Comparison of ENCODE assay signal across 8 cellular contexts in genomic region chr6:31861919-31862343, GRCh38. TPM values are rescaled to one million over a fixed set of nuclear protein-coding genes. Genes with fewer than 3 reads are reported as not detected.
DNase-seq lines count a peak whose midpoint lies in the region; ATAC-seq and TF ChIP-seq lines count a peak whose summit lies in the region.

No MANE protein-coding gene starts in this region.

- peaks cover 41% of the 10 kb centered on the region for H3K36me3 Mint-ChIP-seq in CD8-positive, alpha-beta T cell

- peak overlapping the region; percentile 63 for H3K9ac ChIP-seq in PC-3 (ENCODE audit: low read length)

- H3K4me3 ChIP-seq in CD8-positive, alpha-beta T cell (ENCODE audit: low read depth, low read length), result peak overlapping the region; percentile 75
- H3K4me3 ChIP-seq in PC-3 (ENCODE audit: low read length), result peak overlapping the region; percentile 78
- peak overlapping the region; percentile 92 for H3K4me3 ChIP-seq in epithelial cell of esophagus (ENCODE audit: low read length)
- peak overlapping the region; percentile 81 to 97 for H3K4me3 ChIP-seq in neutrophil (ENCODE audit: low read depth in 1 of 2, low read length in 1 of 2)

- peaks cover 23% of the 10 kb centered on the region for H3K4me1 Mint-ChIP-seq in CD8-positive, alpha-beta T cell (ENCODE audit: low read depth)

- no peaks in the 10 kb centered on the region for H3K27me3 ChIP-seq in CD8-positive, alpha-beta T cell (ENCODE audit: insufficient read depth, low read length)
- H3K27me3 ChIP-seq in PC-3 (ENCODE audit: low read length) (no peaks in the 10 kb centered on the region), neutrophil (no peaks in the 10 kb centered on the region)

- peak overlapping the region; percentile 95 for H3K4me2 ChIP-seq in PC-3 (ENCODE audit: low read length)

- H3F3A ChIP-seq in PC-3 (ENCODE audit: low read length, unreplicated experiment), result no peaks in the 10 kb centered on the region

- H3K27ac Mint-ChIP-seq in CD8-positive, alpha-beta T cell, result peak overlapping the region; percentile 98

- CTCF ChIA-PET in CD8-positive, alpha-beta T cell (lab: Charles Lee), result interaction anchor here (1.8 kb wide), 1 partner anchor 31 kb away, joined by 5 read pairs; no protein-coding TSS in a partner anchor
- CTCF ChIA-PET in PC-3 (lab: Charles Lee), result no interaction called here

- H3K27ac ChIP-seq in CD8-positive, alpha-beta T cell (ENCODE audit: low read depth, low read length), result peak overlapping the region; percentile 77
- H3K27ac ChIP-seq in PC-3 (ENCODE audit: low read length) (no peak overlapping the region), neutrophil (peak overlapping the region; percentile 84)

- 0 out of 2 replicates have a peak, but pooled peaks cover 5% of the 10 kb centered on the region for H3K79me2 ChIP-seq in PC-3 (ENCODE audit: low read length)

- no peaks in the 10 kb centered on the region for H4K20me1 ChIP-seq in PC-3 (ENCODE audit: low read length)

- peak overlapping the region; percentile 95 for H3K4me3 Mint-ChIP-seq in CD8-positive, alpha-beta T cell

- peak overlapping the region; percentile 65 for H2AFZ ChIP-seq in PC-3 (ENCODE audit: low read length)

- no peaks in the 10 kb centered on the region for H3K27me3 Mint-ChIP-seq in CD8-positive, alpha-beta T cell (ENCODE audit: low read depth)

- no peak for DNase-seq in CD8-positive, alpha-beta T cell
- DNase-seq in PC-3 (no peak), epithelial cell of esophagus (ENCODE audit: low read depth) (no peak), GDM1 (lab: John Stamatoyannopoulos, UW) (no peak), COLO829 (ENCODE audit: low spot score) (no peak), NCI-H1930 (lab: John Stamatoyannopoulos, UW) (no peak)

- no peak for ATAC-seq in CD8-positive, alpha-beta T cell
- ATAC-seq in PC-3 (no peak), HG03521 (IDR thresholded peaks at IDR 0.05; ENCODE audit: unreplicated experiment) (no peak)

- intact Hi-C loops in CD8-positive, alpha-beta T cell (cut with DNase I, micrococcal nuclease), result loop anchor here (1.0 to 10.0 kb wide), 10 partner anchors 26 to 1245 kb away; partner anchors contain the start of genes VARS1 (in 2 of the 2), AGPAT1 (in 1 of the 2), ATP6V1G2 (in 1 of the 2) and DDX39B (in 1 of the 2)
- intact Hi-C loops in PC-3 (cut with micrococcal nuclease), result loop anchor here (2.0 to 10.0 kb wide), 3 partner anchors 35 to 177 kb away; partner anchors contain the start of genes EHMT2 and LY6G5C

- H3K4me1 ChIP-seq in CD8-positive, alpha-beta T cell (ENCODE audit: insufficient read depth, low read length), result peaks cover 17% of the 10 kb centered on the region
- H3K4me1 ChIP-seq in PC-3 (ENCODE audit: insufficient read depth, low read length) (peaks cover 5% of the 10 kb centered on the region; the same call in 1 of the 2 replicates), neutrophil (ENCODE audit: control insufficient read depth in 1 of 2, insufficient read depth in 1 of 2, low read depth in 1 of 2, low read length in 1 of 2) (peaks cover 22% of the 10 kb centered on the region in 2 experiments)

- no peaks in the 10 kb centered on the region for H3K9me3 ChIP-seq in CD8-positive, alpha-beta T cell (ENCODE audit: low read length)
- H3K9me3 ChIP-seq in PC-3 (ENCODE audit: low read length) (no peaks in the 10 kb centered on the region), neutrophil (no peaks in the 10 kb centered on the region)

- POLR2A ChIA-PET in CD8-positive, alpha-beta T cell (lab: Charles Lee), result interaction anchor here (1.0 to 2.3 kb wide), 9 partner anchors 16 to 210 kb away, joined by 3 to 12 read pairs (median 5); partner anchors contain the start of genes ABHD16A, BAG6, EHMT2 and LY6G5C
- POLR2A ChIA-PET in PC-3 (lab: Charles Lee; ENCODE audit: unreplicated experiment), result no interaction called here

- no peaks in the 10 kb centered on the region for H3K9me3 Mint-ChIP-seq in CD8-positive, alpha-beta T cell

- BruUV-seq in PC-3 (replicated peaks; lab: Mats Ljungman, UMichigan), result no TSS peak

- peaks cover 7% of the 10 kb centered on the region for H3K36me3 ChIP-seq in CD8-positive, alpha-beta T cell (ENCODE audit: insufficient read depth, low read length)
- peaks cover 7% of the 10 kb centered on the region for H3K36me3 ChIP-seq in PC-3 (ENCODE audit: low read depth, low read length)
- peaks cover 40% of the 10 kb centered on the region for H3K36me3 ChIP-seq in neutrophil

- no peak for TF ChIP-seq CTCF in CD8-positive, alpha-beta T cell (IDR thresholded peaks at IDR 0.05)
- no peak for TF ChIP-seq CTCF in PC-3 (conservative IDR thresholded peaks at IDR 0.05; ENCODE audit: low read depth, low read length)
- no peak for TF ChIP-seq CTCF in epithelial cell of esophagus (IDR thresholded peaks at IDR 0.05; ENCODE audit: insufficient read depth, low read depth, low read length, missing control alignments)
- no peak for TF ChIP-seq CTCF in neutrophil (IDR thresholded peaks at IDR 0.05)

- no peaks in the 10 kb centered on the region for H3K9me2 ChIP-seq in PC-3 (replicated peaks; ENCODE audit: low read length)

RNA-seq across cellular contexts. Expression of gene NEU1, which starts 0.7 kb away (rescaled TPM):
- 10 to 100 TPM; 30.0 to 30.2 TPM for total RNA-seq in CD8-positive, alpha-beta T cell
- 31.7 and 33.1 TPM in 2 replicates for total RNA-seq in PC-3 (2014; rRNA removed)

RNA-seq across cellular contexts. Expression of gene SLC44A4, which starts 16.9 kb away (rescaled TPM):
- under 1 TPM in 1 of 2 experiments, not detected in 1; 0.42 TPM for total RNA-seq in CD8-positive, alpha-beta T cell
- 3.5 and 4.9 TPM in 2 replicates for total RNA-seq in PC-3 (2014; rRNA removed)

RNA-seq across cellular contexts. Expression of gene HSPA1B, which starts 34.4 kb away (rescaled TPM):
- 1 to 10 TPM; 4.9 to 5.2 TPM for total RNA-seq in CD8-positive, alpha-beta T cell
- 265 and 331 TPM in 2 replicates for total RNA-seq in PC-3 (2014; rRNA removed)

RNA-seq across cellular contexts. Expression of gene EHMT2, which starts 35.6 kb away (rescaled TPM):
- total RNA-seq in CD8-positive, alpha-beta T cell, result 10 to 100 TPM; 30.2 to 33.7 TPM
- 74.5 and 80.8 TPM in 2 replicates for total RNA-seq in PC-3 (2014; rRNA removed)

RNA-seq across cellular contexts. Expression of gene ZBTB12, which starts 40.0 kb away (rescaled TPM):
- total RNA-seq in CD8-positive, alpha-beta T cell, result under 1 TPM in 1 of 2 experiments, not detected in 1; 0.27 TPM
- total RNA-seq in PC-3 (2014; rRNA removed), result 5.4 and 8.6 TPM in 2 replicates

Comparison
In these comparisons a context has a peak if more than half of its experiments do, and no peak if none do; other contexts are left out.
1. RNA of gene HSPA1B, which starts 34.4 kb away (total RNA-seq): 265 to 331 TPM in PC-3; 4.9 to 5.2 TPM in CD8-positive, alpha-beta T cell; every median in the first group is over 10 times any median in the second.
2. Peak in every context shown above with its lines, with median percentiles within 50 percentile points of each other: H3K4me3 ChIP-seq.